In the genomic region with DNA sequence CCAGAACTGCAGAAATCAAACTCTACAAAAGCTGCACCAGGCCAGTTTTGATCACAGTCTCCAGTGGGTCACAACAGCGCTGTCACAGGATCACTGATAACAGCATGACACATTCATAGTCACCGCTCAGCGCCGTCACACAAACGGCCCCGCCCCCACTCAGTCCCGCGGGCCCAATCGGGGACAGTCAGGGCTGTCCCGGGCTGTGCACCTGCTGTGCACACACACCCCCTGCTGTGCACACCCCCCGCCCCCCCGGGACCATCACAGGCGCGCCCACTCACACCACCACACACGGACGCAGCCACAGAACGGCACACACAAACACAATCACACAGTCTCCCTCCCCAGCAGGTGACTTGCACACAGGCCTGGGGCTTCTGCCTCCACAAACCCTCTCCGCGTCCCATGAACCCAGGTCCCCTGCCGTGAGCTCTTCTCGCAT, we compare ENCODE assay signal across 8 cellular contexts. TPM values are rescaled to one million over a fixed set of nuclear protein-coding genes. Genes with fewer than 3 reads are reported as not detected.
DNase-seq lines count a peak whose midpoint lies in the region; ATAC-seq and TF ChIP-seq lines count a peak whose summit lies in the region.

No MANE protein-coding gene starts in this region.

- DNase-seq in Peyer's patch = peak; percentile 59 to 85 (median 83)
- DNase-seq in activated T-helper 9 cell treated with anti-CD3 and anti-CD28 coated beads, Interleukin-2, amount 50 U/mL, for 16 hours (ENCODE audit: low read depth) = peak; percentile 83
- DNase-seq in germinal center (ENCODE audit: low spot score) = peak; percentile 88
- DNase-seq in nucleus accumbens (lab: John Stamatoyannopoulos, UW) = peak in 54 of 56 donors; percentile 11 to 86 (median 68)
- no peak for DNase-seq in MM.1S

- peaks cover 0 to 8% (median 0%) of the 10 kb centered on the region in 4 donors for H3K4me1 ChIP-seq in Peyer's patch
- H3K4me1 ChIP-seq in MM.1S (ENCODE audit: low read length) = no peaks in the 10 kb centered on the region

- H3K79me2 ChIP-seq in MM.1S (ENCODE audit: low read length) = no peaks in the 10 kb centered on the region

- H3K9me2 ChIP-seq in MM.1S (replicated peaks; ENCODE audit: insufficient read depth, low read length) = no peaks in the 10 kb centered on the region

- no peak for TF ChIP-seq POLR2A in Peyer's patch (IDR thresholded peaks at IDR 0.05)

- peak; percentile 76 for ATAC-seq in GM18508 (IDR thresholded peaks at IDR 0.05; ENCODE audit: insufficient read depth, unreplicated experiment)
- ATAC-seq in HG03045 (IDR thresholded peaks at IDR 0.05; ENCODE audit: unreplicated experiment) = peak; percentile 52

- no peaks in the 10 kb centered on the region for H3K36me3 ChIP-seq in Peyer's patch
- H3K36me3 ChIP-seq in MM.1S (replicated peaks; ENCODE audit: insufficient read depth, low read length) = no peaks in the 10 kb centered on the region

- no peak overlapping the region for H3K9ac ChIP-seq in MM.1S (ENCODE audit: low read length)

- H3K4me3 ChIP-seq in Peyer's patch = peak overlapping the region; percentile 52 to 74 (median 64)
- H3K4me3 ChIP-seq in MM.1S (ENCODE audit: low read length) = no peak overlapping the region

- no peaks in the 10 kb centered on the region for H3K27me3 ChIP-seq in Peyer's patch
- H3K27me3 ChIP-seq in MM.1S (replicated peaks; ENCODE audit: insufficient read depth, low read length) = no peaks in the 10 kb centered on the region

- H2AFZ ChIP-seq in MM.1S (ENCODE audit: low read length) = no peak overlapping the region

- H3F3A ChIP-seq in MM.1S (ENCODE audit: insufficient read depth, low read length) = no peaks in the 10 kb centered on the region

- H3K27ac ChIP-seq in Peyer's patch (peak overlapping the region; percentile 66 to 84 (median 76)), temporal lobe (ENCODE audit: low read depth, low read length) (peak overlapping the region; percentile 87), MM.1S (ENCODE audit: low read length) (no peak overlapping the region)

- H3K9me3 ChIP-seq in Peyer's patch (peaks cover 0 to 7% (median 0%) of the 10 kb centered on the region in 4 donors), MM.1S (replicated peaks; ENCODE audit: insufficient read depth, low read length) (no peaks in the 10 kb centered on the region)

- H4K20me1 ChIP-seq in MM.1S (ENCODE audit: insufficient read depth, low read length) = no peaks in the 10 kb centered on the region

- no peak for TF ChIP-seq CTCF in Peyer's patch (IDR thresholded peaks at IDR 0.05)
- TF ChIP-seq CTCF in MM.1S (IDR thresholded peaks at IDR 0.05; ENCODE audit: low read length) = no peak

- no peak overlapping the region for H3K4me2 ChIP-seq in MM.1S (ENCODE audit: low read depth, low read length)

RNA-seq across cellular contexts. Expression of gene ZNF382, which starts 0.4 kb away (rescaled TPM):
- total RNA-seq in Peyer's patch (10 to 100 TPM in 2 of 4 donors, 1 to 10 TPM in 2; 1.2 to 16.5 (median 7.3) TPM), temporal lobe (69.3 TPM)

RNA-seq across cellular contexts. Expression of gene ZNF529, which starts 31.6 kb away (rescaled TPM):
- 10 to 100 TPM in 1 of 4 donors, 1 to 10 TPM in 3; 4.2 to 14.0 (median 5.8) TPM for total RNA-seq in Peyer's patch
- total RNA-seq in temporal lobe = 40.8 TPM
